18 cellular contexts compared by ENCODE assay signal in genomic region chrY:6947695-6948094, GRCh38. TPM values are rescaled to one million over a fixed set of nuclear protein-coding genes. Genes with fewer than 3 reads are reported as not detected.
"Had no signal": no experiment of that assay in that cellular context is flagged by ENCODE, and none has a peak within 500 bp of the region (broad histone marks: within the 10 kb centered on the region; RNA-seq: fewer than 3 reads in every experiment).

No MANE protein-coding gene starts in this region.

- ATAC-seq: activated naive CD4-positive, alpha-beta T cell treated with anti-CD3 and anti-CD28 coated beads, Interleukin-2, amount 50 U/mL, for 72 hours; activated T-cell treated with anti-CD3 and anti-CD28 coated beads, Interleukin-2, amount 50 U/mL, for 4 hours; effector memory CD8-positive, alpha-beta T cell; left colon; stimulated activated naive CD8-positive, alpha-beta T cell treated with anti-CD3 and anti-CD28 coated beads, Interleukin-15, Interleukin-2, amounts not matched to agents 100 U/mL and 50 U/mL, for 24 hours had no signal

- H3K9me3 ChIP-seq: ovary had no signal

- H3K27ac ChIP-seq: ovary had no signal

- DNase-seq: activated CD4-positive, alpha-beta memory T cell treated with anti-CD3 and anti-CD28 coated beads for 36 hours; activated effector memory CD4-positive, alpha-beta T cell treated with anti-CD3 and anti-CD28 coated beads, Interleukin-2, amount 50 U/mL, for 16 hours; activated T-cell treated with anti-CD3 and anti-CD28 coated beads, Interleukin-2, amount 50 U/mL, for 4 hours; amniotic stem cell; cerebellar nuclear complex; effector memory CD8-positive, alpha-beta T cell; erythroblast; left colon; mesenchymal stem cell; ovary; stimulated activated CD4-positive, alpha-beta T cell treated with anti-CD3 and anti-CD28 coated beads, Interleukin-4, amount 100 ng/mL, for 1 hour; stimulated activated CD8-positive, alpha-beta memory T cell treated with anti-CD3 and anti-CD28 coated beads, Interleukin-4, amount 100 ng/mL, for 48 hours; stimulated activated naive CD8-positive, alpha-beta T cell treated with anti-CD3 and anti-CD28 coated beads, Interleukin-15, Interleukin-2, amounts not matched to agents 100 U/mL and 50 U/mL, for 24 hours had no signal

- H3K4me3 ChIP-seq: ovary had no signal

- H3K27me3 ChIP-seq: ovary had no signal

- H3K36me3 ChIP-seq: ovary had no signal

RNA-seq across cellular contexts. Expression of gene AMELY, which starts 36.1 kb away (rescaled TPM):
- total RNA-seq: activated CD4-positive, alpha-beta memory T cell treated with anti-CD3 and anti-CD28 coated beads for 36 hours; activated naive CD4-positive, alpha-beta T cell treated with anti-CD3 and anti-CD28 coated beads, Interleukin-2, amount 50 U/mL, for 72 hours; activated T-cell treated with anti-CD3 and anti-CD28 coated beads, Interleukin-2, amount 50 U/mL, for 4 hours; left colon; neural crest cell; ovary; renal cortical epithelial cell; temporal lobe; ureter had no signal
- polyA plus RNA-seq: ovary had no signal

RNA-seq across cellular contexts. Expression of gene TBL1Y, which starts 37.2 kb away (rescaled TPM):
- total RNA-seq: activated CD4-positive, alpha-beta memory T cell treated with anti-CD3 and anti-CD28 coated beads for 36 hours; activated naive CD4-positive, alpha-beta T cell treated with anti-CD3 and anti-CD28 coated beads, Interleukin-2, amount 50 U/mL, for 72 hours; activated T-cell treated with anti-CD3 and anti-CD28 coated beads, Interleukin-2, amount 50 U/mL, for 4 hours; left colon; neural crest cell; ovary; renal cortical epithelial cell; temporal lobe; ureter had no signal
- polyA plus RNA-seq: ovary had no signal
